Comparison of ENCODE assay signal across 7 cellular contexts in genomic region chr10:80751940-80752339, GRCh38.
"Had no signal": no experiment of that assay in that cellular context is flagged by ENCODE, and none has a peak within 500 bp of the region (broad histone marks: within the 10 kb centered on the region; RNA-seq: fewer than 3 reads in every experiment).

No MANE protein-coding gene starts in this region.

- H2AFZ ChIP-seq: GM23338 had no signal

- H3K9me3 ChIP-seq: HAP-1 had no signal

- DNase-seq: H7, HFFc6, KG1 had no signal

- H3K4me1 ChIP-seq: HAP-1 had no signal

- H3K27ac ChIP-seq: HL-60 had no signal

- FAIRE-seq: HepG2 had no signal

- H3K4me2 ChIP-seq: GM23338 had no signal

- H3K4me3 ChIP-seq: GM23338, HAP-1 had no signal

- H3K36me3 ChIP-seq: HAP-1 had no signal
